In genomic region chr9:105954517-105954916, GRCh38 we compare ENCODE assay signal across 29 cellular contexts.
"Had no signal": no experiment of that assay in that cellular context is flagged by ENCODE, and none has a peak within 500 bp of the region (broad histone marks: within the 10 kb centered on the region; RNA-seq: fewer than 3 reads in every experiment).

No MANE protein-coding gene starts in this region.

- H3K27me3 ChIP-seq: adrenal gland, body of pancreas, esophagus muscularis mucosa, gastrocnemius medialis had no signal

- H3K36me3 ChIP-seq: adrenal gland, esophagus muscularis mucosa, gastrocnemius medialis had no signal

- H3K4me3 Mint-ChIP-seq: activated CD4-positive, alpha-beta memory T cell treated with anti-CD3 and anti-CD28 coated beads for 36 hours; activated CD8-positive, alpha-beta memory T cell treated with anti-CD3 and anti-CD28 coated beads, Interleukin-2, amount 10 ng/mL, durations not matched to agents 7 days and 5 days; activated CD8-positive, alpha-beta T cell treated with anti-CD3 and anti-CD28 coated beads, Interleukin-2, amount 10 ng/mL, durations not matched to agents 7 days and 5 days; activated naive CD4-positive, alpha-beta T cell treated with anti-CD3 and anti-CD28 coated beads for 36 hours; activated naive CD4-positive, alpha-beta T cell treated with anti-CD3 and anti-CD28 coated beads, Interleukin-2, amount 50 U/mL, for 24 hours; activated naive CD8-positive, alpha-beta T cell treated with anti-CD3 and anti-CD28 coated beads for 36 hours; activated naive CD8-positive, alpha-beta T cell treated with anti-CD3 and anti-CD28 coated beads, Interleukin-2, amount 50 U/mL, for 24 hours; activated T-helper 1 cell treated with anti-CD3 and anti-CD28 coated beads, Interleukin-12 subunit alpha, Interleukin-12 subunit beta, Interleukin-2, Interleukin-4 antibody, amounts not matched to agents 30 ng/mL and 10 ng/mL and 1 ng/mL, durations not matched to agents 14 hours and 24 hours and 36 hours; effector memory CD8-positive, alpha-beta T cell had no signal

- H3K4me1 Mint-ChIP-seq: activated CD8-positive, alpha-beta memory T cell treated with anti-CD3 and anti-CD28 coated beads, Interleukin-2, amount 10 ng/mL, durations not matched to agents 7 days and 5 days; activated naive CD4-positive, alpha-beta T cell treated with anti-CD3 and anti-CD28 coated beads, Interleukin-2, amount 50 U/mL, for 24 hours; activated naive CD8-positive, alpha-beta T cell treated with anti-CD3 and anti-CD28 coated beads for 36 hours; activated naive CD8-positive, alpha-beta T cell treated with anti-CD3 and anti-CD28 coated beads, Interleukin-2, amount 50 U/mL, for 24 hours had no signal

- H3K27me3 Mint-ChIP-seq: activated CD4-positive, alpha-beta memory T cell treated with anti-CD3 and anti-CD28 coated beads for 36 hours; activated CD8-positive, alpha-beta memory T cell treated with anti-CD3 and anti-CD28 coated beads, Interleukin-2, amount 10 ng/mL, durations not matched to agents 7 days and 5 days; activated naive CD8-positive, alpha-beta T cell treated with anti-CD3 and anti-CD28 coated beads for 36 hours; effector memory CD8-positive, alpha-beta T cell had no signal

- H3K9me3 ChIP-seq: adrenal gland, gastrocnemius medialis had no signal

- H3K4me3 ChIP-seq: adrenal gland, body of pancreas, esophagus muscularis mucosa, gastrocnemius medialis had no signal

- H3K36me3 Mint-ChIP-seq: activated CD4-positive, alpha-beta memory T cell treated with anti-CD3 and anti-CD28 coated beads for 36 hours; activated CD8-positive, alpha-beta memory T cell treated with anti-CD3 and anti-CD28 coated beads, Interleukin-2, amount 10 ng/mL, durations not matched to agents 7 days and 5 days; activated naive CD4-positive, alpha-beta T cell treated with anti-CD3 and anti-CD28 coated beads, Interleukin-2, amount 50 U/mL, for 24 hours; activated naive CD8-positive, alpha-beta T cell treated with anti-CD3 and anti-CD28 coated beads for 36 hours had no signal

- DNase-seq: activated CD4-positive, alpha-beta memory T cell treated with anti-CD3 and anti-CD28 coated beads for 36 hours; activated CD4-positive, alpha-beta T cell treated with anti-CD3 and anti-CD28 coated beads for 1 hour; activated CD4-positive, alpha-beta T cell treated with anti-CD3 and anti-CD28 coated beads for 48 hours; activated CD8-positive, alpha-beta memory T cell treated with anti-CD3 and anti-CD28 coated beads, Interleukin-2, amount 10 ng/mL, durations not matched to agents 7 days and 5 days; activated CD8-positive, alpha-beta memory T cell treated with anti-CD3 and anti-CD28 coated beads, Interleukin-2, amount 50 U/mL, for 4 hours; activated CD8-positive, alpha-beta T cell treated with anti-CD3 and anti-CD28 coated beads, Interleukin-2, amount 10 ng/mL, durations not matched to agents 7 days and 5 days; activated effector memory CD4-positive, alpha-beta T cell treated with anti-CD3 and anti-CD28 coated beads, Interleukin-2, amount 50 U/mL, for 16 hours; activated naive CD4-positive, alpha-beta T cell treated with anti-CD3 and anti-CD28 coated beads for 36 hours; activated naive CD8-positive, alpha-beta T cell treated with anti-CD3 and anti-CD28 coated beads for 36 hours; activated naive CD8-positive, alpha-beta T cell treated with anti-CD3 and anti-CD28 coated beads, Interleukin-2, amount 50 U/mL, for 24 hours; activated T-cell treated with anti-CD3 and anti-CD28 coated beads, Interleukin-2, amount 50 U/mL, for 1 hour; activated T-cell treated with anti-CD3 and anti-CD28 coated beads, Interleukin-2, amount 50 U/mL, for 48 hours; aorta; caudate nucleus; cortex of kidney; dermis blood vessel endothelial cell; effector CD4-positive, alpha-beta T cell; effector memory CD8-positive, alpha-beta T cell; erythroblast; foreskin keratinocyte; gastrocnemius medialis; glutamatergic neuron; T-helper 2 cell had no signal

- H3K27ac Mint-ChIP-seq: activated CD4-positive, alpha-beta memory T cell treated with anti-CD3 and anti-CD28 coated beads for 36 hours; activated CD8-positive, alpha-beta memory T cell treated with anti-CD3 and anti-CD28 coated beads, Interleukin-2, amount 10 ng/mL, durations not matched to agents 7 days and 5 days; activated CD8-positive, alpha-beta T cell treated with anti-CD3 and anti-CD28 coated beads, Interleukin-2, amount 10 ng/mL, durations not matched to agents 7 days and 5 days; activated naive CD4-positive, alpha-beta T cell treated with anti-CD3 and anti-CD28 coated beads for 36 hours; activated naive CD4-positive, alpha-beta T cell treated with anti-CD3 and anti-CD28 coated beads, Interleukin-2, amount 50 U/mL, for 24 hours; activated naive CD8-positive, alpha-beta T cell treated with anti-CD3 and anti-CD28 coated beads for 36 hours; activated naive CD8-positive, alpha-beta T cell treated with anti-CD3 and anti-CD28 coated beads, Interleukin-2, amount 50 U/mL, for 24 hours; activated T-helper 1 cell treated with anti-CD3 and anti-CD28 coated beads, Interleukin-12 subunit alpha, Interleukin-12 subunit beta, Interleukin-2, Interleukin-4 antibody, amounts not matched to agents 30 ng/mL and 10 ng/mL and 1 ng/mL, durations not matched to agents 14 hours and 24 hours and 36 hours; activated T-helper 2 cell treated with anti-CD3 and anti-CD28 coated beads, Interferon-gamma antibody, Interleukin-2, Interleukin-4, amounts not matched to agents 10 μg/mL and 5 μg/mL and 100 μg/mL, durations not matched to agents 14 hours and 24 hours and 36 hours; effector memory CD8-positive, alpha-beta T cell had no signal

- ATAC-seq: activated CD8-positive, alpha-beta memory T cell treated with anti-CD3 and anti-CD28 coated beads, Interleukin-2, amount 10 ng/mL, durations not matched to agents 7 days and 5 days; activated CD8-positive, alpha-beta T cell treated with anti-CD3 and anti-CD28 coated beads, Interleukin-2, amount 10 ng/mL, durations not matched to agents 7 days and 5 days; activated naive CD8-positive, alpha-beta T cell treated with anti-CD3 and anti-CD28 coated beads, Interleukin-2, amount 50 U/mL, for 24 hours; body of pancreas; effector memory CD8-positive, alpha-beta T cell; foreskin keratinocyte; gastrocnemius medialis had no signal

- H3K9me3 Mint-ChIP-seq: activated naive CD4-positive, alpha-beta T cell treated with anti-CD3 and anti-CD28 coated beads for 36 hours; activated naive CD8-positive, alpha-beta T cell treated with anti-CD3 and anti-CD28 coated beads, Interleukin-2, amount 50 U/mL, for 24 hours; activated T-helper 1 cell treated with anti-CD3 and anti-CD28 coated beads, Interleukin-12 subunit alpha, Interleukin-12 subunit beta, Interleukin-2, Interleukin-4 antibody, amounts not matched to agents 30 ng/mL and 10 ng/mL and 1 ng/mL, durations not matched to agents 14 hours and 24 hours and 36 hours had no signal

- H3K4me1 ChIP-seq: adrenal gland, body of pancreas, esophagus muscularis mucosa, foreskin keratinocyte had no signal

- H3K27ac ChIP-seq: adrenal gland, body of pancreas, esophagus muscularis mucosa, foreskin keratinocyte, gastrocnemius medialis had no signal
